ENCODE assay signal across 15 cellular contexts in genomic region chr3:142646020-142646783, GRCh38.
"Had no signal": no experiment of that assay in that cellular context is flagged by ENCODE, and none has a peak within 500 bp of the region (broad histone marks: within the 10 kb centered on the region; RNA-seq: fewer than 3 reads in every experiment).

No MANE protein-coding gene starts in this region.

- H3K4me1 Mint-ChIP-seq: activated B cell treated with CpG ODN at 0.5 μM for 24 hours; activated CD4-positive, alpha-beta T cell treated with anti-CD3 and anti-CD28 coated beads, Interleukin-2, amount 10 ng/mL, durations not matched to agents 7 days and 5 days had no signal

- H3K36me3 ChIP-seq: esophagus muscularis mucosa, sigmoid colon, suprapubic skin had no signal

- H3K4me3 Mint-ChIP-seq: activated B cell treated with CpG ODN at 0.5 μM for 24 hours; activated CD4-positive, alpha-beta T cell treated with anti-CD3 and anti-CD28 coated beads, Interleukin-2, amount 10 ng/mL, durations not matched to agents 7 days and 5 days; activated T-cell treated with anti-CD3 and anti-CD28 coated beads, Interleukin-2, amount 50 U/mL, for 24 hours; brain; dendritic cell treated with granulocyte-macrophage colony-stimulating factor and Interleukin-4, amounts not matched to agents 40 ng/mL and 50 ng/mL, for 4 days; T-helper 1 cell treated with Interleukin-12 subunit alpha and Interleukin-12 subunit beta and Interleukin-4 antibody, amounts not matched to agents 30 μg/mL and 1 μg/mL, for 36 hours; type B pancreatic cell had no signal

- H3K4me3 ChIP-seq: esophagus muscularis mucosa, sigmoid colon, suprapubic skin had no signal

- H3K36me3 Mint-ChIP-seq: activated naive CD4-positive, alpha-beta T cell treated with anti-CD3 and anti-CD28 coated beads, Interleukin-2, amount 50 U/mL, for 72 hours; brain had no signal

- H3K9me3 ChIP-seq: esophagus muscularis mucosa, sigmoid colon, suprapubic skin had no signal

- H3K9me3 Mint-ChIP-seq: activated B cell treated with CpG ODN at 0.5 μM for 24 hours; activated CD4-positive, alpha-beta T cell treated with anti-CD3 and anti-CD28 coated beads, Interleukin-2, amount 10 ng/mL, durations not matched to agents 7 days and 5 days; activated naive CD4-positive, alpha-beta T cell treated with anti-CD3 and anti-CD28 coated beads, Interleukin-2, amount 50 U/mL, for 72 hours; activated T-cell treated with anti-CD3 and anti-CD28 coated beads, Interleukin-2, amount 50 U/mL, for 24 hours; brain; dendritic cell treated with granulocyte-macrophage colony-stimulating factor and Interleukin-4, amounts not matched to agents 40 ng/mL and 50 ng/mL, for 4 days; T-helper 1 cell treated with Interleukin-12 subunit alpha and Interleukin-12 subunit beta and Interleukin-4 antibody, amounts not matched to agents 30 μg/mL and 1 μg/mL, for 36 hours; type B pancreatic cell had no signal

- H3K4me1 ChIP-seq: esophagus muscularis mucosa, sigmoid colon had no signal

- H3K27ac ChIP-seq: esophagus muscularis mucosa, sigmoid colon, suprapubic skin had no signal

- H3K27me3 Mint-ChIP-seq: activated B cell treated with CpG ODN at 0.5 μM for 24 hours; activated CD4-positive, alpha-beta T cell treated with anti-CD3 and anti-CD28 coated beads, Interleukin-2, amount 10 ng/mL, durations not matched to agents 7 days and 5 days; activated T-cell treated with anti-CD3 and anti-CD28 coated beads, Interleukin-2, amount 50 U/mL, for 24 hours; dendritic cell treated with granulocyte-macrophage colony-stimulating factor and Interleukin-4, amounts not matched to agents 40 ng/mL and 50 ng/mL, for 4 days; type B pancreatic cell had no signal

- DNase-seq: activated B cell treated with CpG ODN at 0.5 μM for 24 hours; activated CD4-positive, alpha-beta T cell treated with anti-CD3 and anti-CD28 coated beads, Interleukin-2, amount 10 ng/mL, durations not matched to agents 7 days and 5 days; activated effector memory CD4-positive, alpha-beta T cell treated with anti-CD3 and anti-CD28 coated beads, Interleukin-2, amount 50 U/mL, for 16 hours; activated T-cell treated with anti-CD3 and anti-CD28 coated beads, Interleukin-2, amount 50 U/mL, for 24 hours; cerebellar nuclear complex; sigmoid colon; stimulated activated CD4-positive, alpha-beta T cell treated with anti-CD3 and anti-CD28 coated beads, Interleukin-2, amount 100 ng/mL, for 24 hours; stimulated activated naive CD4-positive, alpha-beta T cell had no signal

- H3K27me3 ChIP-seq: esophagus muscularis mucosa, sigmoid colon, suprapubic skin had no signal
